15 cellular contexts compared by ENCODE assay signal in the genomic region with DNA sequence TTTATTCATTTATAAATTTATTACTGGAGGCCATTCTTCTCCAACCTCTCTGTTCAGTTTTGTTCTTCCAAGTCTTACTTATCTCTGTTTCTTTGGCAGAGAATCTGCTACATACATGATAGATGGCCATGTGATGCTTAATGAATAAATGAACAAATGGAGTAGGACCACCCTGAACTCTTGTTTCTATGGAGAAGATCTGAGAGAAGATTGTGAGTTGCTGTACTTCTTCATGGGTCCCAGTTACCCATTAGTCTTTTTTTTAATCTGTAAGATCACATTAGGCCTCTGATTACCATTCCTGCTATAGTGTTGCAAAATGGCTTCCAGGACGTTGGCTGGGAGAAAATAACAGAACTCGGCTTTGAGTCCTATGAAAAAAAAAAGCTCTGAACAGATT.
DNase-seq lines count a peak whose midpoint lies in the region; ATAC-seq and TF ChIP-seq lines count a peak whose summit lies in the region.
"Had no signal": no experiment of that assay in that cellular context is flagged by ENCODE, and none has a peak within 500 bp of the region (broad histone marks: within the 10 kb centered on the region; RNA-seq: fewer than 3 reads in every experiment).

No MANE protein-coding gene starts in this region.

- no peaks in the 10 kb centered on the region for H3K36me3 Mint-ChIP-seq in activated T-cell treated with anti-CD3 and anti-CD28 coated beads, Interleukin-2, amount 50 U/mL, for 24 hours (ENCODE audit: low read depth)
- H3K36me3 Mint-ChIP-seq: CD8-positive, alpha-beta T cell had no signal

- DNase-seq in SK-N-DZ (ENCODE audit: low spot score) = peak; percentile 94
- DNase-seq in DMS79 treated with DMSO at 0.1 percent for 48 hours (lab: John Stamatoyannopoulos, UW) = no peak
- DNase-seq in activated T-cell treated with anti-CD3 and anti-CD28 coated beads, Interleukin-2, amount 50 U/mL, for 24 hours = no peak
- DNase-seq: 8988T; ACHN; Caco-2; Calu3; CD4-positive, alpha-beta T cell; CD8-positive, alpha-beta T cell; DND-41; EL; GDM1 had no signal

- H3K27ac Mint-ChIP-seq in activated T-cell treated with anti-CD3 and anti-CD28 coated beads, Interleukin-2, amount 50 U/mL, for 24 hours = no peak overlapping the region
- H3K27ac Mint-ChIP-seq: CD4-positive, alpha-beta T cell; CD8-positive, alpha-beta T cell had no signal

- H3K9me3 Mint-ChIP-seq in activated T-cell treated with anti-CD3 and anti-CD28 coated beads, Interleukin-2, amount 50 U/mL, for 24 hours = peaks cover 8% of the 10 kb centered on the region

- no peaks in the 10 kb centered on the region for H3K4me1 Mint-ChIP-seq in activated T-cell treated with anti-CD3 and anti-CD28 coated beads, Interleukin-2, amount 50 U/mL, for 24 hours (ENCODE audit: low read depth)

- ATAC-seq in SK-N-SH treated with all-trans-retinoic acid at 6 μM for 48 hours = no peak
- no peak for ATAC-seq in GM19035 (IDR thresholded peaks at IDR 0.05; ENCODE audit: unreplicated experiment)
- ATAC-seq: CD8-positive, alpha-beta T cell; GM12878 had no signal

- H3K4me3 Mint-ChIP-seq in activated T-cell treated with anti-CD3 and anti-CD28 coated beads, Interleukin-2, amount 50 U/mL, for 24 hours = no peak overlapping the region
- H3K4me3 Mint-ChIP-seq: CD4-positive, alpha-beta T cell; CD8-positive, alpha-beta T cell had no signal

- H3K27me3 Mint-ChIP-seq in activated T-cell treated with anti-CD3 and anti-CD28 coated beads, Interleukin-2, amount 50 U/mL, for 24 hours = no peaks in the 10 kb centered on the region
- H3K27me3 Mint-ChIP-seq: CD4-positive, alpha-beta T cell had no signal

TF ChIP-seq in SK-N-SH treated with all-trans-retinoic acid at 6 μM for 48 hours, 23 proteins besides CTCF, POLR2A, EP300 and RAD21:
- TF ChIP-seq BACH2 (CRISPR knock-in tag; IDR thresholded peaks at IDR 0.05; ENCODE audit: borderline replicate concordance) (no peak), ISL1 (CRISPR knock-in tag; IDR thresholded peaks at IDR 0.05) (peak; percentile 33; the same call in 1 of the 2 replicates), TCF4 (CRISPR knock-in tag; IDR thresholded peaks at IDR 0.05; ENCODE audit: borderline replicate concordance) (peak; percentile 53; the same call in 1 of the 2 replicates)
